1 cellular context compared by ENCODE assay signal in the genomic region with DNA sequence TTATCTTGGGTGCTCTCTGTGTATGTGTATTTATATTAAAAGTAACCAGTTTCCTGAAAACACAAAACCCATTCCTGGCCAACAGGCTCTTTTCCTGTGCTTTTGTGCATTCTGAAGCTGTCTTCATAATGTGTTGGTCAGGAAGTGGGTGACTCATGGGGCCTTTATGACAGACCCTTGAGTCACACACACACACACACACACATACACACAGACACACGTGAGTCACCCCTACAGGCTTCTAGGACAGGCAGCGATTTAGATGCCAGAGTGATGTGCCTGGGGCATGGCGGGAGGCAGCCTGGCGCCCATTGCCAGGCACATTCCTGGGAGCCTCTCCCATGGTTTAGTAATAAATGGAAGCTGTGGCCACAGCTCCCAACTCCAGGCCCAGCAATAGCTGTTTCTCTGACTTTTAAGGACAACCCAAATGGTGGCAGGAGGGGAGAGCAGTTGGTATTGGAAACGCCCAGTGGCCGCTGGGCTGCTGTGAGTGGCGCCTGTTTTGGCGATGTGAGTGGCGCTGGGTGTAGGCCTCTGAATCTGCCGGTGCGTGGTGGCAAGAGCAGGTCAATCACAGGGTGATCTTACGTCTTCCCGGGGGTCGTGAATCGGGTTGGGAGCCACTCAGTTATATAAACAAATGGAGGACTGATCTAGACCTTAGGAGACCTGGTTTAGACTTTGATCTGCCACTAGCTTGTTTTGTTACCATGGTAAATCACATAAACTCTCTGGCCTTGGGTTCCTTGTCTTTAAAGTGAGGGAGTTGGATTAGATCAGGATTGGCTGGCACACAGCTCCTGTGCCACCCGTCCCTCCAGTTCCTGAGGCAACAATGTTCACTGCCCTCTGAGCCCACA.
TF ChIP-seq lines count a peak whose summit lies in the region.

No MANE protein-coding gene starts in this region.

TF ChIP-seq in HepG2, 621 proteins besides CTCF, POLR2A, EP300 and RAD21 (continued from another document and continues in another):
- no peak for TF ChIP-seq ZNF609 (CRISPR knock-in tag; IDR thresholded peaks at IDR 0.05; ENCODE audit: borderline replicate concordance)
- no peak for TF ChIP-seq NKX3-1 (CRISPR knock-in tag; IDR thresholded peaks at IDR 0.05)
- TF ChIP-seq HMG20B (CRISPR knock-in tag; conservative IDR thresholded peaks at IDR 0.05): no peak
- no peak for TF ChIP-seq ZFP82 (CRISPR knock-in tag; IDR thresholded peaks at IDR 0.05; ENCODE audit: borderline replicate concordance)
- no peak for TF ChIP-seq ZNF543 (CRISPR knock-in tag; IDR thresholded peaks at IDR 0.05)
- TF ChIP-seq ISX (CRISPR knock-in tag; conservative IDR thresholded peaks at IDR 0.05): no peak
- no peak for TF ChIP-seq ZNF792 (CRISPR knock-in tag; IDR thresholded peaks at IDR 0.05)
- TF ChIP-seq, protein P1, sequence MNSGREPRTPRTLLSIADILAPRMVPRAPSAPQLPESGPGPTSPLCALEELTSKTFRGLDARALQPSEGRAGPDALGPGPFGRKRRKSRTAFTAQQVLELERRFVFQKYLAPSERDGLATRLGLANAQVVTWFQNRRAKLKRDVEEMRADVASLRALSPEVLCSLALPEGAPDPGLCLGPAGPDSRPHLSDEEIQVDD (CRISPR knock-in tag; IDR thresholded peaks at IDR 0.05; ENCODE audit: borderline replicate concordance): no peak
- TF ChIP-seq RFXANK (CRISPR knock-in tag; IDR thresholded peaks at IDR 0.05): no peak
- TF ChIP-seq ZBTB1 (CRISPR knock-in tag; IDR thresholded peaks at IDR 0.05; ENCODE audit: borderline replicate concordance): no peak
- TF ChIP-seq CREB1 (IDR thresholded peaks at IDR 0.05): peak; percentile 81
- no peak for TF ChIP-seq CREB1 (CRISPR knock-in tag; IDR thresholded peaks at IDR 0.05)
- TF ChIP-seq KDM6A (CRISPR knock-in tag; IDR thresholded peaks at IDR 0.05; ENCODE audit: low read depth): no peak
- no peak for TF ChIP-seq RBFOX2 (IDR thresholded peaks at IDR 0.05; ENCODE audit: low read depth, low read length)
- TF ChIP-seq PAWR (CRISPR knock-in tag; IDR thresholded peaks at IDR 0.05; ENCODE audit: borderline replicate concordance): no peak
- TF ChIP-seq, protein P2, sequence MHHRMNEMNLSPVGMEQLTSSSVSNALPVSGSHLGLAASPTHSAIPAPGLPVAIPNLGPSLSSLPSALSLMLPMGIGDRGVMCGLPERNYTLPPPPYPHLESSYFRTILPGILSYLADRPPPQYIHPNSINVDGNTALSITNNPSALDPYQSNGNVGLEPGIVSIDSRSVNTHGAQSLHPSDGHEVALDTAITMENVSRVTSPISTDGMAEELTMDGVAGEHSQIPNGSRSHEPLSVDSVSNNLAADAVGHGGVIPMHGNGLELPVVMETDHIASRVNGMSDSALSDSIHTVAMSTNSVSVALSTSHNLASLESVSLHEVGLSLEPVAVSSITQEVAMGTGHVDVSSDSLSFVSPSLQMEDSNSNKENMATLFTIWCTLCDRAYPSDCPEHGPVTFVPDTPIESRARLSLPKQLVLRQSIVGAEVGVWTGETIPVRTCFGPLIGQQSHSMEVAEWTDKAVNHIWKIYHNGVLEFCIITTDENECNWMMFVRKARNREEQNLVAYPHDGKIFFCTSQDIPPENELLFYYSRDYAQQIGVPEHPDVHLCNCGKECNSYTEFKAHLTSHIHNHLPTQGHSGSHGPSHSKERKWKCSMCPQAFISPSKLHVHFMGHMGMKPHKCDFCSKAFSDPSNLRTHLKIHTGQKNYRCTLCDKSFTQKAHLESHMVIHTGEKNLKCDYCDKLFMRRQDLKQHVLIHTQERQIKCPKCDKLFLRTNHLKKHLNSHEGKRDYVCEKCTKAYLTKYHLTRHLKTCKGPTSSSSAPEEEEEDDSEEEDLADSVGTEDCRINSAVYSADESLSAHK (CRISPR knock-in tag; IDR thresholded peaks at IDR 0.05; ENCODE audit: borderline replicate concordance): no peak
- TF ChIP-seq DNMT3B (CRISPR knock-in tag; conservative IDR thresholded peaks at IDR 0.05): peak; percentile 63; the same call in 1 of the 2 replicates
- no peak for TF ChIP-seq TAF1 (CRISPR knock-in tag; IDR thresholded peaks at IDR 0.05)
- no peak for TF ChIP-seq ZNF138 (CRISPR knock-in tag; IDR thresholded peaks at IDR 0.05; ENCODE audit: low read depth)
- no peak for TF ChIP-seq GLI4 (CRISPR knock-in tag; IDR thresholded peaks at IDR 0.05; ENCODE audit: borderline replicate concordance)
- TF ChIP-seq BCLAF1 (IDR thresholded peaks at IDR 0.05): no peak
- TF ChIP-seq SRSF1 (optimal IDR thresholded peaks at IDR 0.05; ENCODE audit: low read depth, low read length): peak; percentile 30
- no peak for TF ChIP-seq FOXP1 (IDR thresholded peaks at IDR 0.05)
- TF ChIP-seq FOXP1 (CRISPR knock-in tag; IDR thresholded peaks at IDR 0.05): 0 out of 2 replicates have a peak, but pooled peaks have one; percentile 20
- peak; percentile 48; the same call in 1 of the 2 replicates for TF ChIP-seq ZNF687 (CRISPR knock-in tag; IDR thresholded peaks at IDR 0.05)
- TF ChIP-seq, protein P3, sequence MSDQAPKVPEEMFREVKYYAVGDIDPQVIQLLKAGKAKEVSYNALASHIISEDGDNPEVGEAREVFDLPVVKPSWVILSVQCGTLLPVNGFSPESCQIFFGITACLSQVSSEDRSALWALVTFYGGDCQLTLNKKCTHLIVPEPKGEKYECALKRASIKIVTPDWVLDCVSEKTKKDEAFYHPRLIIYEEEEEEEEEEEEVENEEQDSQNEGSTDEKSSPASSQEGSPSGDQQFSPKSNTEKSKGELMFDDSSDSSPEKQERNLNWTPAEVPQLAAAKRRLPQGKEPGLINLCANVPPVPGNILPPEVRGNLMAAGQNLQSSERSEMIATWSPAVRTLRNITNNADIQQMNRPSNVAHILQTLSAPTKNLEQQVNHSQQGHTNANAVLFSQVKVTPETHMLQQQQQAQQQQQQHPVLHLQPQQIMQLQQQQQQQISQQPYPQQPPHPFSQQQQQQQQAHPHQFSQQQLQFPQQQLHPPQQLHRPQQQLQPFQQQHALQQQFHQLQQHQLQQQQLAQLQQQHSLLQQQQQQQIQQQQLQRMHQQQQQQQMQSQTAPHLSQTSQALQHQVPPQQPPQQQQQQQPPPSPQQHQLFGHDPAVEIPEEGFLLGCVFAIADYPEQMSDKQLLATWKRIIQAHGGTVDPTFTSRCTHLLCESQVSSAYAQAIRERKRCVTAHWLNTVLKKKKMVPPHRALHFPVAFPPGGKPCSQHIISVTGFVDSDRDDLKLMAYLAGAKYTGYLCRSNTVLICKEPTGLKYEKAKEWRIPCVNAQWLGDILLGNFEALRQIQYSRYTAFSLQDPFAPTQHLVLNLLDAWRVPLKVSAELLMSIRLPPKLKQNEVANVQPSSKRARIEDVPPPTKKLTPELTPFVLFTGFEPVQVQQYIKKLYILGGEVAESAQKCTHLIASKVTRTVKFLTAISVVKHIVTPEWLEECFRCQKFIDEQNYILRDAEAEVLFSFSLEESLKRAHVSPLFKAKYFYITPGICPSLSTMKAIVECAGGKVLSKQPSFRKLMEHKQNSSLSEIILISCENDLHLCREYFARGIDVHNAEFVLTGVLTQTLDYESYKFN (CRISPR knock-in tag; conservative IDR thresholded peaks at IDR 0.05): no peak
- no peak for TF ChIP-seq SYNCRIP (IDR thresholded peaks at IDR 0.05; ENCODE audit: insufficient read depth, low read depth, low read length)
- TF ChIP-seq REXO4 (CRISPR knock-in tag; IDR thresholded peaks at IDR 0.05; ENCODE audit: borderline replicate concordance): no peak
- no peak for TF ChIP-seq AGO2 (optimal IDR thresholded peaks at IDR 0.05; ENCODE audit: low read depth, low read length)
- 0 out of 2 replicates have a peak, but pooled peaks have one; percentile 29 for TF ChIP-seq THRA (CRISPR knock-in tag; IDR thresholded peaks at IDR 0.05; ENCODE audit: borderline replicate concordance)
- TF ChIP-seq, protein P4, sequence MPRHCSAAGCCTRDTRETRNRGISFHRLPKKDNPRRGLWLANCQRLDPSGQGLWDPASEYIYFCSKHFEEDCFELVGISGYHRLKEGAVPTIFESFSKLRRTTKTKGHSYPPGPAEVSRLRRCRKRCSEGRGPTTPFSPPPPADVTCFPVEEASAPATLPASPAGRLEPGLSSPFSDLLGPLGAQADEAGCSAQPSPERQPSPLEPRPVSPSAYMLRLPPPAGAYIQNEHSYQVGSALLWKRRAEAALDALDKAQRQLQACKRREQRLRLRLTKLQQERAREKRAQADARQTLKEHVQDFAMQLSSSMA (CRISPR knock-in tag; IDR thresholded peaks at IDR 0.05): no peak
- TF ChIP-seq PRMT3 (CRISPR knock-in tag; IDR thresholded peaks at IDR 0.05; ENCODE audit: borderline replicate concordance, low read depth): no peak
- TF ChIP-seq GFI1 (CRISPR knock-in tag; IDR thresholded peaks at IDR 0.05; ENCODE audit: borderline replicate concordance): no peak
- no peak for TF ChIP-seq ZMAT3 (CRISPR knock-in tag; conservative IDR thresholded peaks at IDR 0.05)
- TF ChIP-seq GZF1 (CRISPR knock-in tag; IDR thresholded peaks at IDR 0.05): no peak
- TF ChIP-seq WIZ (CRISPR knock-in tag; IDR thresholded peaks at IDR 0.05): no peak
